ENCODE assay signal across 1 cellular context in genomic region chr1:157194739-157195520, GRCh38.
TF ChIP-seq lines count a peak whose summit lies in the region.

No MANE protein-coding gene starts in this region.

TF ChIP-seq in SK-N-SH treated with all-trans-retinoic acid at 6 μM for 48 hours, 23 proteins besides CTCF, POLR2A, EP300 and RAD21 (continued from another document):
- TF ChIP-seq ZNF8 (CRISPR knock-in tag; IDR thresholded peaks at IDR 0.05) = no peak
- TF ChIP-seq, protein P1, sequence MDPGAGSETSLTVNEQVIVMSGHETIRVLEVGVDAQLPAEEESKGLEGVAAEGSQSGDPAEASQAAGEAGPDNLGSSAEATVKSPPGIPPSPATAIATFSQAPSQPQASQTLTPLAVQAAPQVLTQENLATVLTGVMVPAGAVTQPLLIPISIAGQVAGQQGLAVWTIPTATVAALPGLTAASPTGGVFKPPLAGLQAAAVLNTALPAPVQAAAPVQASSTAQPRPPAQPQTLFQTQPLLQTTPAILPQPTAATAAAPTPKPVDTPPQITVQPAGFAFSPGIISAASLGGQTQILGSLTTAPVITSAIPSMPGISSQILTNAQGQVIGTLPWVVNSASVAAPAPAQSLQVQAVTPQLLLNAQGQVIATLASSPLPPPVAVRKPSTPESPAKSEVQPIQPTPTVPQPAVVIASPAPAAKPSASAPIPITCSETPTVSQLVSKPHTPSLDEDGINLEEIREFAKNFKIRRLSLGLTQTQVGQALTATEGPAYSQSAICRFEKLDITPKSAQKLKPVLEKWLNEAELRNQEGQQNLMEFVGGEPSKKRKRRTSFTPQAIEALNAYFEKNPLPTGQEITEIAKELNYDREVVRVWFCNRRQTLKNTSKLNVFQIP (CRISPR knock-in tag; IDR thresholded peaks at IDR 0.05; ENCODE audit: borderline replicate concordance, low read depth) = no peak
- TF ChIP-seq, protein P2, sequence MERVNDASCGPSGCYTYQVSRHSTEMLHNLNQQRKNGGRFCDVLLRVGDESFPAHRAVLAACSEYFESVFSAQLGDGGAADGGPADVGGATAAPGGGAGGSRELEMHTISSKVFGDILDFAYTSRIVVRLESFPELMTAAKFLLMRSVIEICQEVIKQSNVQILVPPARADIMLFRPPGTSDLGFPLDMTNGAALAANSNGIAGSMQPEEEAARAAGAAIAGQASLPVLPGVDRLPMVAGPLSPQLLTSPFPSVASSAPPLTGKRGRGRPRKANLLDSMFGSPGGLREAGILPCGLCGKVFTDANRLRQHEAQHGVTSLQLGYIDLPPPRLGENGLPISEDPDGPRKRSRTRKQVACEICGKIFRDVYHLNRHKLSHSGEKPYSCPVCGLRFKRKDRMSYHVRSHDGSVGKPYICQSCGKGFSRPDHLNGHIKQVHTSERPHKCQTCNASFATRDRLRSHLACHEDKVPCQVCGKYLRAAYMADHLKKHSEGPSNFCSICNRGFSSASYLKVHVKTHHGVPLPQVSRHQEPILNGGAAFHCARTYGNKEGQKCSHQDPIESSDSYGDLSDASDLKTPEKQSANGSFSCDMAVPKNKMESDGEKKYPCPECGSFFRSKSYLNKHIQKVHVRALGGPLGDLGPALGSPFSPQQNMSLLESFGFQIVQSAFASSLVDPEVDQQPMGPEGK (CRISPR knock-in tag; IDR thresholded peaks at IDR 0.05; ENCODE audit: borderline replicate concordance) = no peak
- TF ChIP-seq ZC3H10 (CRISPR knock-in tag; IDR thresholded peaks at IDR 0.05) = no peak
- no peak for TF ChIP-seq ESRRG (CRISPR knock-in tag; IDR thresholded peaks at IDR 0.05)
- no peak for TF ChIP-seq ZNF565 (CRISPR knock-in tag; conservative IDR thresholded peaks at IDR 0.05; ENCODE audit: low read depth)
- no peak for TF ChIP-seq CREB5 (CRISPR knock-in tag; IDR thresholded peaks at IDR 0.05; ENCODE audit: low read depth)
- TF ChIP-seq ARNTL (CRISPR knock-in tag; IDR thresholded peaks at IDR 0.05; ENCODE audit: borderline replicate concordance, low read depth) = no peak
- TF ChIP-seq TOX (CRISPR knock-in tag; IDR thresholded peaks at IDR 0.05; ENCODE audit: borderline replicate concordance) = no peak
- TF ChIP-seq ISL1 (CRISPR knock-in tag; IDR thresholded peaks at IDR 0.05) = no peak
- TF ChIP-seq BACH2 (CRISPR knock-in tag; IDR thresholded peaks at IDR 0.05; ENCODE audit: borderline replicate concordance) = no peak
- no peak for TF ChIP-seq ZFP3 (CRISPR knock-in tag; IDR thresholded peaks at IDR 0.05)
- no peak for TF ChIP-seq SNAI2 (CRISPR knock-in tag; IDR thresholded peaks at IDR 0.05)
- TF ChIP-seq RARB (CRISPR knock-in tag; IDR thresholded peaks at IDR 0.05) = no peak
TF ChIP-seq in SK-N-SH treated with all-trans-retinoic acid at 6 μM for 48 hours: peak in this region for 0.
